Comparison of ENCODE assay signal across 8 cellular contexts in genomic region chr6:143061597-143062385, GRCh38. TPM values are rescaled to one million over a fixed set of nuclear protein-coding genes. Genes with fewer than 3 reads are reported as not detected.
DNase-seq lines count a peak whose midpoint lies in the region; ATAC-seq and TF ChIP-seq lines count a peak whose summit lies in the region.

No MANE protein-coding gene starts in this region.

- H3K9me3 ChIP-seq in iPS-20b (ENCODE audit: insufficient read depth, low read depth, low read length) = no peaks in the 10 kb centered on the region
- H3K9me3 ChIP-seq in stomach smooth muscle (ENCODE audit: control insufficient read depth in 2 of 2, low read length in 2 of 2) = no peaks in the 10 kb centered on the region

- H3K4me1 Mint-ChIP-seq in activated T-helper 2 cell treated with anti-CD3 and anti-CD28 coated beads, Interferon-gamma antibody, Interleukin-2, Interleukin-4, amounts not matched to agents 10 μg/mL and 5 μg/mL and 100 μg/mL, durations not matched to agents 14 hours and 24 hours and 36 hours (ENCODE audit: low read depth) = peaks cover 16% of the 10 kb centered on the region

- DNase-seq in activated T-helper 2 cell treated with anti-CD3 and anti-CD28 coated beads, Interferon-gamma antibody, Interleukin-2, Interleukin-4, amounts not matched to agents 10 μg/mL and 5 μg/mL and 100 μg/mL, durations not matched to agents 14 hours and 24 hours and 36 hours (ENCODE audit: low spot score) = no peak
- DNase-seq in ecto neural progenitor cell (ENCODE audit: low spot score) (no peak), middle frontal gyrus (ENCODE audit: extremely low spot score, low spot score) (no peak)

- H3K36me3 ChIP-seq in iPS-20b (ENCODE audit: insufficient read depth, low read depth, low read length) (no peaks in the 10 kb centered on the region), stomach smooth muscle (ENCODE audit: control insufficient read depth in 2 of 2, insufficient read depth in 2 of 2, low read length in 2 of 2) (no peaks in the 10 kb centered on the region)

- TF ChIP-seq CTCF in C4-2B (conservative IDR thresholded peaks at IDR 0.05) = no peak

- peak overlapping the region; percentile 60 for H3K27ac Mint-ChIP-seq in activated T-helper 2 cell treated with anti-CD3 and anti-CD28 coated beads, Interferon-gamma antibody, Interleukin-2, Interleukin-4, amounts not matched to agents 10 μg/mL and 5 μg/mL and 100 μg/mL, durations not matched to agents 14 hours and 24 hours and 36 hours

- H3K27ac ChIP-seq in C4-2B (peak overlapping the region; percentile 86), iPS-20b (ENCODE audit: low read length) (peak overlapping the region; percentile 39), stomach smooth muscle (ENCODE audit: low read length) (no peak overlapping the region)

- intact Hi-C loops in activated T-helper 2 cell treated with anti-CD3 and anti-CD28 coated beads, Interferon-gamma antibody, Interleukin-2, Interleukin-4, amounts not matched to agents 10 μg/mL and 5 μg/mL and 100 μg/mL, durations not matched to agents 14 hours and 24 hours and 36 hours (cut with micrococcal nuclease) = loop anchor here (5.0 kb wide), 1 partner anchor 381 kb away; no protein-coding TSS in a partner anchor

- no peaks in the 10 kb centered on the region for H3K36me3 Mint-ChIP-seq in activated T-helper 2 cell treated with anti-CD3 and anti-CD28 coated beads, Interferon-gamma antibody, Interleukin-2, Interleukin-4, amounts not matched to agents 10 μg/mL and 5 μg/mL and 100 μg/mL, durations not matched to agents 14 hours and 24 hours and 36 hours (ENCODE audit: low read depth)

- ATAC-seq in HG02571 (IDR thresholded peaks at IDR 0.05; ENCODE audit: unreplicated experiment) (peak; percentile 10), GM18498 (IDR thresholded peaks at IDR 0.05; ENCODE audit: unreplicated experiment) (no peak)

- peak overlapping the region; percentile 80 for H3K4me3 Mint-ChIP-seq in activated T-helper 2 cell treated with anti-CD3 and anti-CD28 coated beads, Interferon-gamma antibody, Interleukin-2, Interleukin-4, amounts not matched to agents 10 μg/mL and 5 μg/mL and 100 μg/mL, durations not matched to agents 14 hours and 24 hours and 36 hours (ENCODE audit: low read depth)

- no peaks in the 10 kb centered on the region for H3K9me3 Mint-ChIP-seq in activated T-helper 2 cell treated with anti-CD3 and anti-CD28 coated beads, Interferon-gamma antibody, Interleukin-2, Interleukin-4, amounts not matched to agents 10 μg/mL and 5 μg/mL and 100 μg/mL, durations not matched to agents 14 hours and 24 hours and 36 hours

- peak overlapping the region; percentile 82 for H3K4me3 ChIP-seq in iPS-20b (ENCODE audit: low read length)
- peak overlapping the region; percentile 81 to 93 for H3K4me3 ChIP-seq in stomach smooth muscle (ENCODE audit: low read length in 2 of 2)

- no peaks in the 10 kb centered on the region for H3K27me3 Mint-ChIP-seq in activated T-helper 2 cell treated with anti-CD3 and anti-CD28 coated beads, Interferon-gamma antibody, Interleukin-2, Interleukin-4, amounts not matched to agents 10 μg/mL and 5 μg/mL and 100 μg/mL, durations not matched to agents 14 hours and 24 hours and 36 hours (ENCODE audit: low read depth)

- no peaks in the 10 kb centered on the region for H3K27me3 ChIP-seq in iPS-20b (ENCODE audit: insufficient read depth, low read length)
- H3K27me3 ChIP-seq in stomach smooth muscle (ENCODE audit: control insufficient read depth in 1 of 2, insufficient read depth in 2 of 2, low read length in 2 of 2) = no peaks in the 10 kb centered on the region

- peak overlapping the region; percentile 87; the same call in 1 of the 2 replicates for H3K9ac ChIP-seq in iPS-20b (ENCODE audit: low read depth, low read length)
- peak overlapping the region in 1 of 2 donors; percentile 91 for H3K9ac ChIP-seq in stomach smooth muscle (ENCODE audit: low read length in 2 of 2)

- H3K4me1 ChIP-seq in iPS-20b (ENCODE audit: insufficient read depth, low read length) (peaks cover 28% of the 10 kb centered on the region), stomach smooth muscle (ENCODE audit: control insufficient read depth, insufficient read depth, low read length) (peaks cover 8% of the 10 kb centered on the region)

RNA-seq across cellular contexts. Expression of gene AIG1, which starts 1.1 kb away (rescaled TPM):
- total RNA-seq in activated T-helper 2 cell treated with anti-CD3 and anti-CD28 coated beads, Interferon-gamma antibody, Interleukin-2, Interleukin-4, amounts not matched to agents 10 μg/mL and 5 μg/mL and 100 μg/mL, durations not matched to agents 14 hours and 24 hours and 36 hours = 2.3 and 2.4 TPM in 2 replicates
